In the genomic region with DNA sequence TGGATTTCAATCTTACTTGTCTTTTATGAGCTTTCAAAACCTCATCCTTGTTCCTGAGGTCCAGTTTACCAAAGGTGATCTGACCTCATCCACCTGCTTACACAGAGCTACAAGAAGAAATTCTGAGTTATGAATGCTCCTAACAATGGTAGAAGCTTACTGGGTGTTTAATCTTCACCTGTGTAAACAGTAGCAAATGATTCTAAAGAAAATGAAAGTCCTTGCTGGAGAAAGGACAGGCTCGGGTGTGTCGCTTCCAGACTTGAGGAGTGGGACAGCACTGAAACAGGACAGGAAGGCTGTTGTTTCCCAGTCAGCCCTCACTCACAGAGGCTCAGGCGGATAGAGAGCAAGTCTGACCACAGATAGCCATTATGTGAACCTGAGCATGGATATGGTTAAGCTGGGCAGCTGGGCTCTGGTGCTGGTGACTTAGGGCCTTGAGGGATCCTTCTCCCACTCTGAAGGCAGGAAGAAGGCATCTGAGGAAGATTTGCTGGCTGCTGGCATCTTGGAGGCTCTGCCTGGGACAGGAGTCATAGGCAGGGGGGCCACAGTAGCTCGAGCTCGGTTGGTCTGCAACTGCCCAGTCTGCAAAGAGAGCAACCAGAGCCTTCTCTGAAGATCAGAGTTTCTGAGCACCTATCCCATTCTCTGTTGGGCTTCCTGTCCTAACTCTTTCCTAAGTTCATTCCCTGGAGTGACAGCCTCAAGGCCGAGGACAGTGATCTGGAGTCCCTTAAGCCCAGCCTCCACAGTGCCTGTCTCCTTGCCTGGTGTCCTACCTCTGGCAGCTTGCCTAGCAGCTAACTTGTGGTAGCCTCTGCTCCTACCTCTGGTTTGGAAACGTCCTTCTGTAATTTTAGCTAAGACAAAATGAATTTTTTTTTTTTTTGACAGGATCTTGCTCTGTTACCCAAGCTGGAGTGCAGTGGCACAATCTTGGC, we compare ENCODE assay signal across 1 cellular context.
TF ChIP-seq lines count a peak whose summit lies in the region.

No MANE protein-coding gene starts in this region.

TF ChIP-seq in K562, 482 proteins besides CTCF, POLR2A, EP300 and RAD21:
- TF ChIP-seq NBN (IDR thresholded peaks at IDR 0.05; ENCODE audit: low read depth) (no peak), RBFOX2 (IDR thresholded peaks at IDR 0.05; ENCODE audit: low read depth, low read length) (0 out of 2 replicates have a peak, but pooled peaks have one; percentile 21)
